Comparison of ENCODE assay signal across 27 cellular contexts in genomic region chr1:116231752-116232151, GRCh38.
"Had no signal": no experiment of that assay in that cellular context is flagged by ENCODE, and none has a peak within 500 bp of the region (broad histone marks: within the 10 kb centered on the region; RNA-seq: fewer than 3 reads in every experiment).

No MANE protein-coding gene starts in this region.

- H3K36me3 ChIP-seq: breast epithelium, esophagus squamous epithelium, heart right ventricle, neutrophil, right atrium auricular region, spleen, thyroid gland, upper lobe of left lung, WERI-Rb-1 had no signal

- ATAC-seq: activated CD4-positive, CD25-positive, alpha-beta regulatory T cell treated with anti-CD3 and anti-CD28 coated beads, Interleukin-2, amount 50 U/mL, for 24 hours; heart right ventricle; left ventricle myocardium superior had no signal

- H3K4me1 ChIP-seq: breast epithelium, esophagus squamous epithelium, right atrium auricular region, spleen had no signal

- H3K27me3 ChIP-seq: breast epithelium, esophagus squamous epithelium, heart right ventricle, neutrophil, right atrium auricular region, spleen, thyroid gland, upper lobe of left lung had no signal

- H3K4me3 ChIP-seq: breast epithelium, esophagus squamous epithelium, heart right ventricle, right atrium auricular region, spleen, thyroid gland, upper lobe of left lung had no signal

- H3K9me3 ChIP-seq: breast epithelium, esophagus squamous epithelium, heart right ventricle, neutrophil, right atrium auricular region, spleen, thyroid gland, upper lobe of left lung had no signal

- DNase-seq: activated CD4-positive, alpha-beta memory T cell treated with anti-CD3 and anti-CD28 coated beads for 36 hours; activated CD4-positive, alpha-beta T cell treated with anti-CD3 and anti-CD28 coated beads for 48 hours; activated CD8-positive, alpha-beta memory T cell treated with anti-CD3 and anti-CD28 coated beads, Interleukin-2, amount 50 U/mL, for 4 hours; activated gamma-delta T cell; activated naive CD4-positive, alpha-beta T cell treated with anti-CD3 and anti-CD28 coated beads, Interleukin-2, amount 10 ng/mL, durations not matched to agents 7 days and 5 days; activated naive CD8-positive, alpha-beta T cell treated with anti-CD3 and anti-CD28 coated beads, Interleukin-2, amount 10 ng/mL, durations not matched to agents 7 days and 5 days; activated T-cell treated with anti-CD3 and anti-CD28 coated beads, Interleukin-2, amount 50 U/mL, for 1 hour; amygdala; central memory CD4-positive, alpha-beta T cell; dermis blood vessel endothelial cell; effector CD4-positive, alpha-beta T cell; esophagus squamous epithelium; foreskin melanocyte; heart right ventricle; left ventricle myocardium superior; naive B cell; nephron progenitor cell; spleen; stimulated activated CD4-positive, alpha-beta T cell treated with anti-CD3 and anti-CD28 coated beads, Interleukin-2, amount 100 ng/mL, for 48 hours; T-helper 1 cell; thyroid gland; WERI-Rb-1 had no signal

- H3K27ac ChIP-seq: breast epithelium, esophagus squamous epithelium, heart right ventricle, neutrophil, right atrium auricular region, spleen, WERI-Rb-1 had no signal
